In the genomic region with DNA sequence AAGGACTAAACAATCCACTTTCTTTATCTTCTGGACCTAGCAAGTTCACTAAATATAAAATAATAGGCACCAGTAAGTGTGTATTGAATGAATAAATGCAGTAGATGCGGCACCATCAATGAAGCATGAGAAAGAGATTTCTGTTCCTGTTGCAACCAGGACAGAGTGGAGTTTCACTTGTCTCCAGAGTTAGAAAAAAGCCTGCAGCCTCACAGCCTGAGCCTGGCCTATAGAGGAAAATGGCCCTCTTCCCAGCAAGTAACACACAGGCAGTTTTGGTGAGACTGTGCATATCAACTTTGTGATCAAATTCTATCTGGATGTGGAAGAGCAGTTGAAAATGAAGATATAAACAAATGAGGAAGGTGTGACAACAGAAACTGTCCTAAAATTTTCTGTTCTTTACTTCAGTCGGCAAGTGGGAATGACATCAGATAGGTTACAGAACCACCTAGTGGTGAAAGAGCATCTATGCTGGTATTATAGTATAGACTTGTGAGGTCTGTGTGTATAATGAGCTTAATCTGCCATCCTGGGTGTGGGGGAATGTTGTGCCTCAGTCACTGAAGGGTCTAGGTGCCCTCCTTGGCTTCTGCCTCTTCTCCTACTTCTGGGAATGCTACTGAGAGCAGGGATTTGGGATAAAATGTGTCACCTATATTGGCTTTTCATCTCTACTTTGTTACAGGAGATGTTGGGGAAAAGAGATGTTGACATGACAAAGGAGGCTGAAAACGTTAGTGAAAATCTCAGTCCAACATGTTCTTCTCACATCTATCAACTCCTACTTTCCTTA, we compare ENCODE assay signal across 8 cellular contexts. TPM values are rescaled to one million over a fixed set of nuclear protein-coding genes. Genes with fewer than 3 reads are reported as not detected.
DNase-seq lines count a peak whose midpoint lies in the region; FAIRE-seq and TF ChIP-seq lines count a peak whose summit lies in the region.

No MANE protein-coding gene starts in this region.

- peak overlapping the region in 1 of 3 experiments; percentile 58; a peak in 2 of 7 replicates for H3K27ac Mint-ChIP-seq in H9
- H3K27ac Mint-ChIP-seq in activated CD4-positive, alpha-beta T cell treated with anti-CD3 and anti-CD28 coated beads, Interleukin-2, amount 10 ng/mL, durations not matched to agents 7 days and 5 days, result no peak overlapping the region

- no peaks in the 10 kb centered on the region for H3K36me3 Mint-ChIP-seq in H9 (ENCODE audit: insufficient read depth in 1 of 3, low read depth in 3 of 3)
- H3K36me3 Mint-ChIP-seq in activated CD4-positive, alpha-beta T cell treated with anti-CD3 and anti-CD28 coated beads, Interleukin-2, amount 10 ng/mL, durations not matched to agents 7 days and 5 days (ENCODE audit: low read depth), result no peaks in the 10 kb centered on the region

- peak; percentile 61 for TF ChIP-seq CTCF in GM10266 (IDR thresholded peaks at IDR 0.05; ENCODE audit: control insufficient read depth, insufficient read depth, low read depth, missing control alignments)
- peak; percentile 84 for TF ChIP-seq CTCF in H9 (conservative IDR thresholded peaks at IDR 0.05)
- TF ChIP-seq CTCF in esophagus squamous epithelium (IDR thresholded peaks at IDR 0.05), result peak in 5 of 6 experiments; percentile 25 to 64 (median 53)
- no peak for TF ChIP-seq CTCF in neutrophil (IDR thresholded peaks at IDR 0.05)

- no peaks in the 10 kb centered on the region for H3K79me1 ChIP-seq in H9 (ENCODE audit: insufficient read depth, low read depth, low read length, poor library complexity, severe bottlenecking)

- H3K27ac ChIP-seq in H9 (ENCODE audit: insufficient read length, low read depth, low read length) (no peak overlapping the region), Karpas-422 (ENCODE audit: low read length) (no peak overlapping the region), esophagus squamous epithelium (no peak overlapping the region), neutrophil (peak overlapping the region; percentile 59)

- H3K4me1 Mint-ChIP-seq in H9, result peaks cover 9 to 13% of the 10 kb centered on the region in 2 experiments
- peaks cover 4% of the 10 kb centered on the region for H3K4me1 Mint-ChIP-seq in activated CD4-positive, alpha-beta T cell treated with anti-CD3 and anti-CD28 coated beads, Interleukin-2, amount 10 ng/mL, durations not matched to agents 7 days and 5 days

- H3K4me2 ChIP-seq in H9 (ENCODE audit: insufficient read depth, insufficient read length, low read length) (no peak overlapping the region), Karpas-422 (ENCODE audit: low read depth, low read length, poor library complexity, severe bottlenecking) (peak overlapping the region; percentile 6)

- no peak overlapping the region for H3T11ph ChIP-seq in H9 (ENCODE audit: low read length)

- H3K4me1 ChIP-seq in H9 (ENCODE audit: insufficient read depth, low read length) (no peaks in the 10 kb centered on the region), Karpas-422 (ENCODE audit: low read length) (peaks cover 15% of the 10 kb centered on the region), esophagus squamous epithelium (peaks cover 0 to 7% (median 0%) of the 10 kb centered on the region in 3 donors), neutrophil (ENCODE audit: control insufficient read depth in 1 of 2, insufficient read depth in 1 of 2, low read depth in 1 of 2, low read length in 1 of 2) (peaks cover 26 to 37% of the 10 kb centered on the region in 2 experiments)

- no peak overlapping the region for H3K9ac ChIP-seq in H9 (ENCODE audit: extremely low read depth, insufficient read length, low read length)
- no peak overlapping the region for H3K9ac ChIP-seq in Karpas-422 (ENCODE audit: low read length)

- no peak overlapping the region for H3K14ac ChIP-seq in H9 (ENCODE audit: insufficient read depth, low read length)

- CTCF ChIA-PET in activated CD4-positive, alpha-beta T cell treated with anti-CD3 and anti-CD28 coated beads, Interleukin-2, amount 10 ng/mL, durations not matched to agents 7 days and 5 days (lab: Charles Lee), result interaction anchor here (0.9 to 1.4 kb wide), 2 partner anchors 9 to 32 kb away, joined by 3 to 5 read pairs; no protein-coding TSS in a partner anchor

- no peak overlapping the region for H3K18ac ChIP-seq in H9 (ENCODE audit: insufficient read length, low read depth, low read length)

- H3K9me3 ChIP-seq in H9 (ENCODE audit: control insufficient read depth, low read depth, low read length), result no peaks in the 10 kb centered on the region
- no peaks in the 10 kb centered on the region for H3K9me3 ChIP-seq in Karpas-422 (ENCODE audit: low read length)
- H3K9me3 ChIP-seq in esophagus squamous epithelium, result no peaks in the 10 kb centered on the region
- no peaks in the 10 kb centered on the region for H3K9me3 ChIP-seq in neutrophil

- H3K79me2 ChIP-seq in H9 (ENCODE audit: insufficient read depth, low read length), result no peaks in the 10 kb centered on the region
- H3K79me2 ChIP-seq in Karpas-422 (ENCODE audit: low read length), result no peaks in the 10 kb centered on the region

- no CpG with 5 or more reads among the region's 3 CpGs for WGBS in H9 (ENCODE audit: extremely low coverage, insufficient read length, low lambda C conversion rate)
- 21 to 25% methylated on average over 3 of the region's 3 CpGs for WGBS in esophagus squamous epithelium, 2 donors

- no peak overlapping the region for H2BK120ac ChIP-seq in H9 (ENCODE audit: low read depth, low read length, poor library complexity, severe bottlenecking)

- no peaks in the 10 kb centered on the region for H3K27me3 Mint-ChIP-seq in H9 (ENCODE audit: low read depth)
- peaks cover 8% of the 10 kb centered on the region for H3K27me3 Mint-ChIP-seq in activated CD4-positive, alpha-beta T cell treated with anti-CD3 and anti-CD28 coated beads, Interleukin-2, amount 10 ng/mL, durations not matched to agents 7 days and 5 days

- no peak overlapping the region for H2BK15ac ChIP-seq in H9 (ENCODE audit: low read depth, low read length)

- no peak overlapping the region for H2BK5ac ChIP-seq in H9 (ENCODE audit: insufficient read length, low read length)

- no peak overlapping the region for H4K8ac ChIP-seq in H9 (replicated peaks; ENCODE audit: insufficient read length, low read depth, low read length)

- H4K20me1 ChIP-seq in H9 (ENCODE audit: control insufficient read depth, insufficient read depth, insufficient read length) (no peaks in the 10 kb centered on the region), Karpas-422 (ENCODE audit: insufficient read depth, low read depth, low read length) (no peaks in the 10 kb centered on the region)

- DNase-seq in GM10266 (ENCODE audit: extremely low spot score), result peak; percentile 45
- no peak for DNase-seq in H9
- peak; percentile 76 for DNase-seq in Karpas-422
- peak; percentile 67 for DNase-seq in SIG-M5 treated with dmso at 0.1 percent for 504 hours (lab: John Stamatoyannopoulos, UW; ENCODE audit: unreplicated experiment)
- DNase-seq in esophagus squamous epithelium (lab: John Stamatoyannopoulos, UW), result no peak
- DNase-seq in activated CD4-positive, alpha-beta T cell treated with anti-CD3 and anti-CD28 coated beads, Interleukin-2, amount 10 ng/mL, durations not matched to agents 7 days and 5 days, result no peak

- H3K27me3 ChIP-seq in H9 (ENCODE audit: insufficient read depth, low read length) (no peaks in the 10 kb centered on the region), Karpas-422 (ENCODE audit: low read length) (no peaks in the 10 kb centered on the region), esophagus squamous epithelium (no peaks in the 10 kb centered on the region), neutrophil (peaks cover under 1% of the 10 kb centered on the region)

- H3K9me2 ChIP-seq in Karpas-422 (replicated peaks; ENCODE audit: insufficient read depth, low read length), result no peaks in the 10 kb centered on the region

- H2BK12ac ChIP-seq in H9 (ENCODE audit: insufficient read length, low read depth, low read length), result no peak overlapping the region

- FAIRE-seq in A204.1 (lab: Jason Lieb, UNC), result peak; percentile 16

- H3K23me2 ChIP-seq in H9 (ENCODE audit: insufficient read length, low read depth, low read length, poor library complexity, severe bottlenecking), result no peaks in the 10 kb centered on the region

- POLR2A ChIA-PET in activated CD4-positive, alpha-beta T cell treated with anti-CD3 and anti-CD28 coated beads, Interleukin-2, amount 10 ng/mL, durations not matched to agents 7 days and 5 days (lab: Charles Lee), result no interaction called here

- no peak overlapping the region for H4K91ac ChIP-seq in H9 (ENCODE audit: insufficient read length, low read depth, low read length)

- H4K5ac ChIP-seq in H9 (ENCODE audit: insufficient read length, low read depth, low read length), result no peak overlapping the region

- no peaks in the 10 kb centered on the region for H3K36me3 ChIP-seq in Karpas-422 (ENCODE audit: insufficient read depth, low read length)
- no peaks in the 10 kb centered on the region for H3K36me3 ChIP-seq in esophagus squamous epithelium
- no peaks in the 10 kb centered on the region for H3K36me3 ChIP-seq in neutrophil

- intact Hi-C loops in esophagus squamous epithelium (cut with DNase I), result no loop called here

- no peaks in the 10 kb centered on the region for H3K9me3 Mint-ChIP-seq in H9
- no peaks in the 10 kb centered on the region for H3K9me3 Mint-ChIP-seq in activated CD4-positive, alpha-beta T cell treated with anti-CD3 and anti-CD28 coated beads, Interleukin-2, amount 10 ng/mL, durations not matched to agents 7 days and 5 days

- no peak overlapping the region for H2AFZ ChIP-seq in H9 (ENCODE audit: low read length)
- H2AFZ ChIP-seq in Karpas-422 (ENCODE audit: low read length), result peak overlapping the region; percentile 76

- no peak overlapping the region for H2BK20ac ChIP-seq in H9 (ENCODE audit: low read depth, low read length, poor library complexity, severe bottlenecking)

- no peak overlapping the region for H3K4me3 Mint-ChIP-seq in H9
- H3K4me3 Mint-ChIP-seq in activated CD4-positive, alpha-beta T cell treated with anti-CD3 and anti-CD28 coated beads, Interleukin-2, amount 10 ng/mL, durations not matched to agents 7 days and 5 days, result no peak overlapping the region

- no peak overlapping the region for H3K56ac ChIP-seq in H9 (ENCODE audit: insufficient read length, low read depth, low read length)

- H3K4me3 ChIP-seq in Karpas-422 (ENCODE audit: low read length) (no peak overlapping the region), esophagus squamous epithelium (no peak overlapping the region), neutrophil (ENCODE audit: low read depth in 1 of 2, low read length in 1 of 2) (no peak overlapping the region)

- H3K23ac ChIP-seq in H9 (ENCODE audit: insufficient read length, low read depth, low read length), result no peak overlapping the region

- no peak overlapping the region for H2AK5ac ChIP-seq in H9 (ENCODE audit: insufficient read length, low read length)

- no peak for TF ChIP-seq POLR2A in esophagus squamous epithelium (IDR thresholded peaks at IDR 0.05)

- no peak overlapping the region for H3K4ac ChIP-seq in H9 (ENCODE audit: low read depth, low read length)

RNA-seq across cellular contexts. Expression of a gene that starts 28.2 kb away (rescaled TPM):
- total RNA-seq in H9 (2021) (44.6 and 45.4 TPM in 2 replicates), esophagus squamous epithelium (10 to 100 TPM; 29.4 to 49.7 (median 37.8) TPM)
- total RNA-seq in Karpas-422 (2014; rRNA removed; shearing (Covaris generic); ENCODE audit: low replicate concordance), result 11.7 and 21.3 TPM in 2 replicates
- total RNA-seq in activated CD4-positive, alpha-beta T cell treated with anti-CD3 and anti-CD28 coated beads, Interleukin-2, amount 10 ng/mL, durations not matched to agents 7 days and 5 days, result 10 to 100 TPM; 44.6 to 46.2 TPM

RNA-seq across cellular contexts. Expression of a gene that starts 28.4 kb away (rescaled TPM):
- total RNA-seq in H9 (2021) (0.09 and 0.11 TPM in 2 replicates), esophagus squamous epithelium (not detected)
- 0.11 and 0.36 TPM in 2 replicates for total RNA-seq in Karpas-422 (2014; rRNA removed; shearing (Covaris generic); ENCODE audit: low replicate concordance)
- under 1 TPM; 0.08 to 0.15 TPM for total RNA-seq in activated CD4-positive, alpha-beta T cell treated with anti-CD3 and anti-CD28 coated beads, Interleukin-2, amount 10 ng/mL, durations not matched to agents 7 days and 5 days

Comparison
In these comparisons a context has a peak if more than half of its experiments do, and no peak if none do; other contexts are left out.
1. DNase-seq: peak in GM10266 (single experiment), Karpas-422 (single experiment) and SIG-M5 treated with dmso at 0.1 percent for 504 hours (single experiment); none in H9 (single experiment), esophagus squamous epithelium (single experiment) and activated CD4-positive, alpha-beta T cell treated with anti-CD3 and anti-CD28 coated beads, Interleukin-2, amount 10 ng/mL, durations not matched to agents 7 days and 5 days (single experiment).